Comparison of ENCODE assay signal across 1 cellular context in genomic region chr13:110070046-110070445, GRCh38.
TF ChIP-seq lines count a peak whose summit lies in the region.

No MANE protein-coding gene starts in this region.

TF ChIP-seq in GM23338, 12 proteins besides CTCF, POLR2A, EP300 and RAD21:
- TF ChIP-seq ETS1 (IDR thresholded peaks at IDR 0.05), result no peak
- TF ChIP-seq NANOG (IDR thresholded peaks at IDR 0.05; ENCODE audit: borderline replicate concordance), result no peak
- TF ChIP-seq POLR2AphosphoS5 (IDR thresholded peaks at IDR 0.05; ENCODE audit: low read depth), result no peak
- TF ChIP-seq ZNF331 (CRISPR knock-in tag; IDR thresholded peaks at IDR 0.05; ENCODE audit: low read depth), result no peak
- TF ChIP-seq STAT1 (IDR thresholded peaks at IDR 0.05; ENCODE audit: unreplicated experiment), result no peak
- TF ChIP-seq ZNF462 (CRISPR knock-in tag; IDR thresholded peaks at IDR 0.05), result no peak
- TF ChIP-seq REST (IDR thresholded peaks at IDR 0.05; ENCODE audit: unreplicated experiment), result no peak
